In genomic region chr2:10408649-10409579, GRCh38 we compare ENCODE assay signal across 1 cellular context.
TF ChIP-seq lines count a peak whose summit lies in the region.

No MANE protein-coding gene starts in this region.

TF ChIP-seq in HepG2, 621 proteins besides CTCF, POLR2A, EP300 and RAD21 (continued from another document and continues in another):
- peak; percentile 91 for TF ChIP-seq ZEB1 (IDR thresholded peaks at IDR 0.05; ENCODE audit: insufficient replicate concordance, low read depth)
- TF ChIP-seq YEATS4 (CRISPR knock-in tag; IDR thresholded peaks at IDR 0.05; ENCODE audit: borderline replicate concordance), result no peak
- TF ChIP-seq ZNF724P (CRISPR knock-in tag; IDR thresholded peaks at IDR 0.05; ENCODE audit: borderline replicate concordance), result 0 out of 2 replicates have a peak, but pooled peaks have one; percentile 42
- no peak for TF ChIP-seq TBL1XR1 (IDR thresholded peaks at IDR 0.05; ENCODE audit: borderline replicate concordance, low read length, partially characterized antibody)
- peak; percentile 69; the same call in 1 of the 2 replicates for TF ChIP-seq GABPB1 (CRISPR knock-in tag; IDR thresholded peaks at IDR 0.05)
- TF ChIP-seq, protein P1, sequence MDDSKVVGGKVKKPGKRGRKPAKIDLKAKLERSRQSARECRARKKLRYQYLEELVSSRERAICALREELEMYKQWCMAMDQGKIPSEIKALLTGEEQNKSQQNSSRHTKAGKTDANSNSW (CRISPR knock-in tag; IDR thresholded peaks at IDR 0.05; ENCODE audit: borderline replicate concordance), result no peak
- TF ChIP-seq ZNF549 (CRISPR knock-in tag; IDR thresholded peaks at IDR 0.05), result no peak
- no peak for TF ChIP-seq PCBP1 (IDR thresholded peaks at IDR 0.05; ENCODE audit: borderline replicate concordance, low read depth, low read length)
- TF ChIP-seq ERF (CRISPR knock-in tag; IDR thresholded peaks at IDR 0.05), result peak; percentile 96
- TF ChIP-seq, protein P2, sequence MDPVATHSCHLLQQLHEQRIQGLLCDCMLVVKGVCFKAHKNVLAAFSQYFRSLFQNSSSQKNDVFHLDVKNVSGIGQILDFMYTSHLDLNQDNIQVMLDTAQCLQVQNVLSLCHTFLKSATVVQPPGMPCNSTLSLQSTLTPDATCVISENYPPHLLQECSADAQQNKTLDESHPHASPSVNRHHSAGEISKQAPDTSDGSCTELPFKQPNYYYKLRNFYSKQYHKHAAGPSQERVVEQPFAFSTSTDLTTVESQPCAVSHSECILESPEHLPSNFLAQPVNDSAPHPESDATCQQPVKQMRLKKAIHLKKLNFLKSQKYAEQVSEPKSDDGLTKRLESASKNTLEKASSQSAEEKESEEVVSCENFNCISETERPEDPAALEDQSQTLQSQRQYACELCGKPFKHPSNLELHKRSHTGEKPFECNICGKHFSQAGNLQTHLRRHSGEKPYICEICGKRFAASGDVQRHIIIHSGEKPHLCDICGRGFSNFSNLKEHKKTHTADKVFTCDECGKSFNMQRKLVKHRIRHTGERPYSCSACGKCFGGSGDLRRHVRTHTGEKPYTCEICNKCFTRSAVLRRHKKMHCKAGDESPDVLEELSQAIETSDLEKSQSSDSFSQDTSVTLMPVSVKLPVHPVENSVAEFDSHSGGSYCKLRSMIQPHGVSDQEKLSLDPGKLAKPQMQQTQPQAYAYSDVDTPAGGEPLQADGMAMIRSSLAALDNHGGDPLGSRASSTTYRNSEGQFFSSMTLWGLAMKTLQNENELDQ (CRISPR knock-in tag; IDR thresholded peaks at IDR 0.05; ENCODE audit: borderline replicate concordance), result no peak
- TF ChIP-seq ZNF225 (CRISPR knock-in tag; IDR thresholded peaks at IDR 0.05), result peak; percentile 86; the same call in 1 of the 2 replicates
- TF ChIP-seq, protein P3, sequence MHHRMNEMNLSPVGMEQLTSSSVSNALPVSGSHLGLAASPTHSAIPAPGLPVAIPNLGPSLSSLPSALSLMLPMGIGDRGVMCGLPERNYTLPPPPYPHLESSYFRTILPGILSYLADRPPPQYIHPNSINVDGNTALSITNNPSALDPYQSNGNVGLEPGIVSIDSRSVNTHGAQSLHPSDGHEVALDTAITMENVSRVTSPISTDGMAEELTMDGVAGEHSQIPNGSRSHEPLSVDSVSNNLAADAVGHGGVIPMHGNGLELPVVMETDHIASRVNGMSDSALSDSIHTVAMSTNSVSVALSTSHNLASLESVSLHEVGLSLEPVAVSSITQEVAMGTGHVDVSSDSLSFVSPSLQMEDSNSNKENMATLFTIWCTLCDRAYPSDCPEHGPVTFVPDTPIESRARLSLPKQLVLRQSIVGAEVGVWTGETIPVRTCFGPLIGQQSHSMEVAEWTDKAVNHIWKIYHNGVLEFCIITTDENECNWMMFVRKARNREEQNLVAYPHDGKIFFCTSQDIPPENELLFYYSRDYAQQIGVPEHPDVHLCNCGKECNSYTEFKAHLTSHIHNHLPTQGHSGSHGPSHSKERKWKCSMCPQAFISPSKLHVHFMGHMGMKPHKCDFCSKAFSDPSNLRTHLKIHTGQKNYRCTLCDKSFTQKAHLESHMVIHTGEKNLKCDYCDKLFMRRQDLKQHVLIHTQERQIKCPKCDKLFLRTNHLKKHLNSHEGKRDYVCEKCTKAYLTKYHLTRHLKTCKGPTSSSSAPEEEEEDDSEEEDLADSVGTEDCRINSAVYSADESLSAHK (CRISPR knock-in tag; IDR thresholded peaks at IDR 0.05; ENCODE audit: borderline replicate concordance), result no peak
- TF ChIP-seq GATAD2A (CRISPR knock-in tag; IDR thresholded peaks at IDR 0.05), result peak; percentile 73
- no peak for TF ChIP-seq SOX13 (IDR thresholded peaks at IDR 0.05)
- peak; percentile 21 to 49; a peak in 1 of 4 replicates for TF ChIP-seq SOX13 (CRISPR knock-in tag; conservative IDR thresholded peaks at IDR 0.05 in 1 of 2, IDR thresholded peaks at IDR 0.05 in 1 of 2)
- TF ChIP-seq, protein P4, sequence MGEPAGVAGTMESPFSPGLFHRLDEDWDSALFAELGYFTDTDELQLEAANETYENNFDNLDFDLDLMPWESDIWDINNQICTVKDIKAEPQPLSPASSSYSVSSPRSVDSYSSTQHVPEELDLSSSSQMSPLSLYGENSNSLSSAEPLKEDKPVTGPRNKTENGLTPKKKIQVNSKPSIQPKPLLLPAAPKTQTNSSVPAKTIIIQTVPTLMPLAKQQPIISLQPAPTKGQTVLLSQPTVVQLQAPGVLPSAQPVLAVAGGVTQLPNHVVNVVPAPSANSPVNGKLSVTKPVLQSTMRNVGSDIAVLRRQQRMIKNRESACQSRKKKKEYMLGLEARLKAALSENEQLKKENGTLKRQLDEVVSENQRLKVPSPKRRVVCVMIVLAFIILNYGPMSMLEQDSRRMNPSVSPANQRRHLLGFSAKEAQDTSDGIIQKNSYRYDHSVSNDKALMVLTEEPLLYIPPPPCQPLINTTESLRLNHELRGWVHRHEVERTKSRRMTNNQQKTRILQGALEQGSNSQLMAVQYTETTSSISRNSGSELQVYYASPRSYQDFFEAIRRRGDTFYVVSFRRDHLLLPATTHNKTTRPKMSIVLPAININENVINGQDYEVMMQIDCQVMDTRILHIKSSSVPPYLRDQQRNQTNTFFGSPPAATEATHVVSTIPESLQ (CRISPR knock-in tag; conservative IDR thresholded peaks at IDR 0.05), result peak; percentile 92; the same call in 1 of the 2 replicates
- peak; percentile 84 for TF ChIP-seq HDAC2 (CRISPR knock-in tag; IDR thresholded peaks at IDR 0.05)
- TF ChIP-seq SP140L (CRISPR knock-in tag; IDR thresholded peaks at IDR 0.05; ENCODE audit: borderline replicate concordance), result no peak
- no peak for TF ChIP-seq ZNF337 (CRISPR knock-in tag; IDR thresholded peaks at IDR 0.05; ENCODE audit: borderline replicate concordance, low read depth)
- peak; percentile 88 for TF ChIP-seq PRMT3 (CRISPR knock-in tag; IDR thresholded peaks at IDR 0.05; ENCODE audit: borderline replicate concordance, low read depth)
- TF ChIP-seq CC2D1A (CRISPR knock-in tag; IDR thresholded peaks at IDR 0.05), result no peak
- peak; percentile 61 for TF ChIP-seq ARID5B (CRISPR knock-in tag; IDR thresholded peaks at IDR 0.05)
- peak; percentile 53; the same call in 1 of the 2 replicates for TF ChIP-seq MAZ (IDR thresholded peaks at IDR 0.05; ENCODE audit: borderline replicate concordance, low read depth, low read length)
- TF ChIP-seq MAZ (CRISPR knock-in tag; IDR thresholded peaks at IDR 0.05; ENCODE audit: low read depth), result peak; percentile 94
- peak; percentile 73; the same call in 1 of the 2 replicates for TF ChIP-seq ZNF614 (CRISPR knock-in tag; IDR thresholded peaks at IDR 0.05; ENCODE audit: borderline replicate concordance)
- 0 out of 2 replicates have a peak, but pooled peaks have one; percentile 59 for TF ChIP-seq NCOA2 (CRISPR knock-in tag; IDR thresholded peaks at IDR 0.05)
- TF ChIP-seq ZNF3 (CRISPR knock-in tag; IDR thresholded peaks at IDR 0.05), result no peak
- TF ChIP-seq ZNF318 (CRISPR knock-in tag; IDR thresholded peaks at IDR 0.05), result 0 out of 2 replicates have a peak, but pooled peaks have one; percentile 5
- TF ChIP-seq, protein P5, sequence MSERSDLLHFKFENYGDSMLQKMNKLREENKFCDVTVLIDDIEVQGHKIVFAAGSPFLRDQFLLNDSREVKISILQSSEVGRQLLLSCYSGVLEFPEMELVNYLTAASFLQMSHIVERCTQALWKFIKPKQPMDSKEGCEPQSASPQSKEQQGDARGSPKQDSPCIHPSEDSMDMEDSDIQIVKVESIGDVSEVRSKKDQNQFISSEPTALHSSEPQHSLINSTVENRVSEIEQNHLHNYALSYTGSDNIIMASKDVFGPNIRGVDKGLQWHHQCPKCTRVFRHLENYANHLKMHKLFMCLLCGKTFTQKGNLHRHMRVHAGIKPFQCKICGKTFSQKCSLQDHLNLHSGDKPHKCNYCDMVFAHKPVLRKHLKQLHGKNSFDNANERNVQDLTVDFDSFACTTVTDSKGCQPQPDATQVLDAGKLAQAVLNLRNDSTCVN (CRISPR knock-in tag; IDR thresholded peaks at IDR 0.05; ENCODE audit: borderline replicate concordance), result peak; percentile 86; the same call in 1 of the 2 replicates
- peak; percentile 99 for TF ChIP-seq STAG1 (CRISPR knock-in tag; IDR thresholded peaks at IDR 0.05)
- TF ChIP-seq FUBP1 (CRISPR knock-in tag; IDR thresholded peaks at IDR 0.05; ENCODE audit: borderline replicate concordance), result 0 out of 2 replicates have a peak, but pooled peaks have one; percentile 57
- peak; percentile 37; the same call in 1 of the 2 replicates for TF ChIP-seq HMG20B (CRISPR knock-in tag; conservative IDR thresholded peaks at IDR 0.05)
- no peak for TF ChIP-seq GABPA (IDR thresholded peaks at IDR 0.05; ENCODE audit: low read depth, low read length)
- no peak for TF ChIP-seq GABPA (CRISPR knock-in tag; IDR thresholded peaks at IDR 0.05; ENCODE audit: low read depth)
